ENCODE assay signal across 2 cellular contexts in the genomic region with DNA sequence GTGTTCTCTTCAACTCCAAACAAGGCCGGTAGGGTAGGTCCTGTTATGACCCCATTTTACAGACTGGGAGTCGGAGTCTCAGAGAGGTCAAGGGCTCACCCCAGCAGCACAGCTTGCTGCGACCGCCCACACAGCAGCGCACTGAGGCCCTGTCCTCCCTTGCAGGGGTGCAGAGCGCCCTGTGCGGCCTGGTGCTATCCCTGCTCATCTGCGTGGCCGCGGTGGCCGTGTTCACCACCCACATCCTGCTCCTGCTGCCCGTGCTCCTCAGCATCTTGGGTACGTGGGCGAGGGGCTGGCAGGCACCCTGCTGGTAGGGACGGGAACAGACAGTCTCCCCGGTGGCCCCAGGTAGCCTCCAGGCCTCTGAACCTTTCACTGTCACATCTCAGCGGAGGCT.
TF ChIP-seq lines count a peak whose summit lies in the region.

No MANE protein-coding gene starts in this region.

TF ChIP-seq in IMR-90, 13 proteins besides CTCF, POLR2A, EP300 and RAD21:
- no peak for TF ChIP-seq RFX5 (IDR thresholded peaks at IDR 0.05; ENCODE audit: low read depth, low read length)
- TF ChIP-seq MAFK (IDR thresholded peaks at IDR 0.05; ENCODE audit: low read depth, low read length), result no peak
- TF ChIP-seq, protein P1, sequence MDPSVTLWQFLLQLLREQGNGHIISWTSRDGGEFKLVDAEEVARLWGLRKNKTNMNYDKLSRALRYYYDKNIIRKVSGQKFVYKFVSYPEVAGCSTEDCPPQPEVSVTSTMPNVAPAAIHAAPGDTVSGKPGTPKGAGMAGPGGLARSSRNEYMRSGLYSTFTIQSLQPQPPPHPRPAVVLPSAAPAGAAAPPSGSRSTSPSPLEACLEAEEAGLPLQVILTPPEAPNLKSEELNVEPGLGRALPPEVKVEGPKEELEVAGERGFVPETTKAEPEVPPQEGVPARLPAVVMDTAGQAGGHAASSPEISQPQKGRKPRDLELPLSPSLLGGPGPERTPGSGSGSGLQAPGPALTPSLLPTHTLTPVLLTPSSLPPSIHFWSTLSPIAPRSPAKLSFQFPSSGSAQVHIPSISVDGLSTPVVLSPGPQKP (IDR thresholded peaks at IDR 0.05; ENCODE audit: borderline replicate concordance, low read depth, low read length), result no peak
- TF ChIP-seq, protein P2, sequence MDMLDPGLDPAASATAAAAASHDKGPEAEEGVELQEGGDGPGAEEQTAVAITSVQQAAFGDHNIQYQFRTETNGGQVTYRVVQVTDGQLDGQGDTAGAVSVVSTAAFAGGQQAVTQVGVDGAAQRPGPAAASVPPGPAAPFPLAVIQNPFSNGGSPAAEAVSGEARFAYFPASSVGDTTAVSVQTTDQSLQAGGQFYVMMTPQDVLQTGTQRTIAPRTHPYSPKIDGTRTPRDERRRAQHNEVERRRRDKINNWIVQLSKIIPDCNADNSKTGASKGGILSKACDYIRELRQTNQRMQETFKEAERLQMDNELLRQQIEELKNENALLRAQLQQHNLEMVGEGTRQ (IDR thresholded peaks at IDR 0.05; ENCODE audit: low read depth, low read length), result no peak
- no peak for TF ChIP-seq MXI1 (IDR thresholded peaks at IDR 0.05; ENCODE audit: borderline replicate concordance, low read depth, low read length)

TF ChIP-seq in K562, 482 proteins besides CTCF, POLR2A, EP300 and RAD21:
- TF ChIP-seq HEY1 (CRISPR knock-in tag; IDR thresholded peaks at IDR 0.05; ENCODE audit: borderline replicate concordance) (no peak), KDM2B (CRISPR knock-in tag; IDR thresholded peaks at IDR 0.05) (no peak), RBFOX2 (IDR thresholded peaks at IDR 0.05; ENCODE audit: low read depth, low read length) (no peak), ZNF445 (CRISPR knock-in tag; IDR thresholded peaks at IDR 0.05; ENCODE audit: low read depth) (no peak), ZNF224 (CRISPR knock-in tag; IDR thresholded peaks at IDR 0.05) (no peak), ESRRA (IDR thresholded peaks at IDR 0.05; ENCODE audit: borderline replicate concordance, low read depth) (peak; percentile 30; the same call in 1 of the 2 replicates), ARNT (IDR thresholded peaks at IDR 0.05) (no peak), EGR1 (conservative IDR thresholded peaks at IDR 0.05) (peak; percentile 64), HDAC3 (IDR thresholded peaks at IDR 0.05; ENCODE audit: borderline replicate concordance, partially characterized antibody) (no peak), ZFP36 (IDR thresholded peaks at IDR 0.05; ENCODE audit: low read depth, low read length, partially characterized antibody) (peak; percentile 8)
- TF ChIP-seq, protein P3, sequence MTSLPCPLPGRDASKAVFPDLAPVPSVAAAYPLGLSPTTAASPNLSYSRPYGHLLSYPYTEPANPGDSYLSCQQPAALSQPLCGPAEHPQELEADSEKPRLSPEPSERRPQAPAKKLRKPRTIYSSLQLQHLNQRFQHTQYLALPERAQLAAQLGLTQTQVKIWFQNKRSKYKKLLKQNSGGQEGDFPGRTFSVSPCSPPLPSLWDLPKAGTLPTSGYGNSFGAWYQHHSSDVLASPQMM (CRISPR knock-in tag; IDR thresholded peaks at IDR 0.05), result no peak
- TF ChIP-seq, protein P4, sequence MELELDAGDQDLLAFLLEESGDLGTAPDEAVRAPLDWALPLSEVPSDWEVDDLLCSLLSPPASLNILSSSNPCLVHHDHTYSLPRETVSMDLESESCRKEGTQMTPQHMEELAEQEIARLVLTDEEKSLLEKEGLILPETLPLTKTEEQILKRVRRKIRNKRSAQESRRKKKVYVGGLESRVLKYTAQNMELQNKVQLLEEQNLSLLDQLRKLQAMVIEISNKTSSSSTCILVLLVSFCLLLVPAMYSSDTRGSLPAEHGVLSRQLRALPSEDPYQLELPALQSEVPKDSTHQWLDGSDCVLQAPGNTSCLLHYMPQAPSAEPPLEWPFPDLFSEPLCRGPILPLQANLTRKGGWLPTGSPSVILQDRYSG (tag; conservative IDR thresholded peaks at IDR 0.05; ENCODE audit: low read depth), result no peak
- TF ChIP-seq, protein P5, sequence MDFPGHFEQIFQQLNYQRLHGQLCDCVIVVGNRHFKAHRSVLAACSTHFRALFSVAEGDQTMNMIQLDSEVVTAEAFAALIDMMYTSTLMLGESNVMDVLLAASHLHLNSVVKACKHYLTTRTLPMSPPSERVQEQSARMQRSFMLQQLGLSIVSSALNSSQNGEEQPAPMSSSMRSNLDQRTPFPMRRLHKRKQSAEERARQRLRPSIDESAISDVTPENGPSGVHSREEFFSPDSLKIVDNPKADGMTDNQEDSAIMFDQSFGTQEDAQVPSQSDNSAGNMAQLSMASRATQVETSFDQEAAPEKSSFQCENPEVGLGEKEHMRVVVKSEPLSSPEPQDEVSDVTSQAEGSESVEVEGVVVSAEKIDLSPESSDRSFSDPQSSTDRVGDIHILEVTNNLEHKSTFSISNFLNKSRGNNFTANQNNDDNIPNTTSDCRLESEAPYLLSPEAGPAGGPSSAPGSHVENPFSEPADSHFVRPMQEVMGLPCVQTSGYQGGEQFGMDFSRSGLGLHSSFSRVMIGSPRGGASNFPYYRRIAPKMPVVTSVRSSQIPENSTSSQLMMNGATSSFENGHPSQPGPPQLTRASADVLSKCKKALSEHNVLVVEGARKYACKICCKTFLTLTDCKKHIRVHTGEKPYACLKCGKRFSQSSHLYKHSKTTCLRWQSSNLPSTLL (IDR thresholded peaks at IDR 0.05), result no peak
